In the genomic region with DNA sequence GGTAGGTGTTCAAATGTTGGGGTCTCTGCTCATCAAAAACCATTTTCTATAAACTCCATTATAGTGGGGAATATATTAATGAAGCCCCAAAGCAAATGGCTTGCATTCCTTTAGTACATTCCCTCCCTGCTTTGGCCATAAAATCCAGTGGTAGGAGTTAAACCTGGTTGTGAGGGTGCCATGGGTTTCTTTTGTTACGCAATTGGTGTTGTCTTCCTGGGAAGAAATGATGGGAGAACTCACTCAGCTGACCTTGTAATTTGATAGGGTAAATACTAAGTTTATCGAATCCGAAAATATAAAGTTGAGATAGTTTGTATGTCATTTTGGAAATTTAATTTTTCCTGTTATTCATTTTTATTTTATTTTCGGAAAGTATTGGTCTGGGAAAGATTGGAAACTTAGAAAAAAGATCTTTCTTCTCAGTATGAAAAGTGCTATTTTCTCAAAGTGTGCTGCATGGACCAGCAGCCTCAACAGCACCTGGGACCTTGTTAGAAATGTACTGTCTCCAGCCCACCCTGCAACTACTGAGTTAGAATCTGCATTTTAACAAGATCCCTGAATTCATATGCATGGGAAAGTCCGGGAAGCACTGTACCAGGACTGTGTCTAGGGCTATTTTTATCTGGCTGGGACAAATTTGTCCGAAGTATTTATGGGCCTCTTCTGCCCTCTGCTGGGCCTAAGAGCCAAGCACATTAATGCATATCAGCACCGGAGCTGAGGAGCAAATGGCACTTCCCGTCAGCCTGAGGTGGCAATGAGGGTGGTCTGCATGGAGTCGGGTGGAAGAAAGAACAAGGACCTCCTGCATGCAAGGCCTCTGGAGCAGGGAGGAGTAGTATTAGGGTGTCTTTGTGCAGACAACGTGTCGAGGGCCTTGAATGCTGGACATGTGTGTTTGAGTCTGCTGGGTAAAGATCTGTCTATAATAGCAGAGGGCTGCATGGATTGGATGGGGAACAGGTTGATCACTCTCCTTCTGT, we compare ENCODE assay signal across 8 cellular contexts. TPM values are rescaled to one million over a fixed set of nuclear protein-coding genes. Genes with fewer than 3 reads are reported as not detected.
DNase-seq lines count a peak whose midpoint lies in the region; ATAC-seq and TF ChIP-seq lines count a peak whose summit lies in the region.

No MANE protein-coding gene starts in this region.

- H3K4me1 ChIP-seq in prostate gland (replicated peaks) (no peaks in the 10 kb centered on the region), vagina (no peaks in the 10 kb centered on the region)

- H3K9me3 ChIP-seq in MG63 (no peaks in the 10 kb centered on the region; the same call in 1 of the 2 replicates), prostate gland (no peaks in the 10 kb centered on the region), vagina (no peaks in the 10 kb centered on the region)

- peak; percentile 56 for DNase-seq in GM10248 (ENCODE audit: extremely low spot score)
- DNase-seq in MG63: peak; percentile 39
- DNase-seq in SKM-1 (lab: John Stamatoyannopoulos, UW; ENCODE audit: unreplicated experiment): peak; percentile 41
- peak; percentile 51 for DNase-seq in activated naive CD8-positive, alpha-beta T cell treated with anti-CD3 and anti-CD28 coated beads, Interleukin-2, amount 10 ng/mL, durations not matched to agents 7 days and 5 days
- peak; percentile 83 for DNase-seq in cardiac septum (ENCODE audit: low spot score)
- DNase-seq in prostate gland (ENCODE audit: low spot score): peak; percentile 67
- DNase-seq in vagina (ENCODE audit: extremely low spot score in 2 of 2): no peak

- no peak overlapping the region for H3K4me3 ChIP-seq in MG63
- no peak overlapping the region for H3K4me3 ChIP-seq in prostate gland
- no peak overlapping the region for H3K4me3 ChIP-seq in vagina

- H3K36me3 ChIP-seq in MG63 (no peaks in the 10 kb centered on the region), prostate gland (no peaks in the 10 kb centered on the region), vagina (no peaks in the 10 kb centered on the region)

- no peak overlapping the region for H3K27ac Mint-ChIP-seq in activated naive CD8-positive, alpha-beta T cell treated with anti-CD3 and anti-CD28 coated beads, Interleukin-2, amount 10 ng/mL, durations not matched to agents 7 days and 5 days

- CTCF ChIA-PET in GM10248 (lab: Yijun Ruan, JAX): interaction anchor here (0.5 to 2.7 kb wide), 39 partner anchors 8 to 1265 kb away, joined by 3 to 12 read pairs (median 4); no protein-coding TSS in a partner anchor

- peaks cover 4% of the 10 kb centered on the region for H3K4me1 Mint-ChIP-seq in activated naive CD8-positive, alpha-beta T cell treated with anti-CD3 and anti-CD28 coated beads, Interleukin-2, amount 10 ng/mL, durations not matched to agents 7 days and 5 days

- H3K9me3 Mint-ChIP-seq in activated naive CD8-positive, alpha-beta T cell treated with anti-CD3 and anti-CD28 coated beads, Interleukin-2, amount 10 ng/mL, durations not matched to agents 7 days and 5 days: peaks cover 1% of the 10 kb centered on the region

- peak; percentile 83 for ATAC-seq in activated naive CD8-positive, alpha-beta T cell treated with anti-CD3 and anti-CD28 coated beads, Interleukin-2, amount 10 ng/mL, durations not matched to agents 7 days and 5 days (ENCODE audit: low read depth)
- ATAC-seq in HG02938 (IDR thresholded peaks at IDR 0.05; ENCODE audit: unreplicated experiment): no peak

- TF ChIP-seq POLR2A in prostate gland (IDR thresholded peaks at IDR 0.05) (no peak), vagina (IDR thresholded peaks at IDR 0.05) (no peak)

- intact Hi-C loops in cardiac septum (cut with DNase I): loop anchor here (2.0 to 5.0 kb wide), 4 partner anchors 115 to 510 kb away; no protein-coding TSS in a partner anchor
- intact Hi-C loops in prostate gland (cut with DNase I): loop anchor here (2.0 to 5.0 kb wide), 3 partner anchors 245 to 512 kb away; no protein-coding TSS in a partner anchor
- intact Hi-C loops in vagina (cut with DNase I): no loop called here

- H3K4me3 Mint-ChIP-seq in activated naive CD8-positive, alpha-beta T cell treated with anti-CD3 and anti-CD28 coated beads, Interleukin-2, amount 10 ng/mL, durations not matched to agents 7 days and 5 days: no peak overlapping the region

- POLR2A ChIA-PET in GM10248 (lab: Yijun Ruan, JAX): no interaction called here
- POLR2A ChIA-PET in activated naive CD8-positive, alpha-beta T cell treated with anti-CD3 and anti-CD28 coated beads, Interleukin-2, amount 10 ng/mL, durations not matched to agents 7 days and 5 days (lab: Charles Lee): no interaction called here

- peaks cover 2% of the 10 kb centered on the region for H3K36me3 Mint-ChIP-seq in activated naive CD8-positive, alpha-beta T cell treated with anti-CD3 and anti-CD28 coated beads, Interleukin-2, amount 10 ng/mL, durations not matched to agents 7 days and 5 days

- TF ChIP-seq CTCF in GM10248 (IDR thresholded peaks at IDR 0.05; ENCODE audit: control extremely low read depth, extremely low read depth, low read depth, missing control alignments) (peak; percentile 87), prostate gland (IDR thresholded peaks at IDR 0.05) (peak; percentile 61 to 86 (median 80)), vagina (IDR thresholded peaks at IDR 0.05) (peak; percentile 66 to 89 (median 88))

- peaks cover 26% of the 10 kb centered on the region for H3K27me3 Mint-ChIP-seq in activated naive CD8-positive, alpha-beta T cell treated with anti-CD3 and anti-CD28 coated beads, Interleukin-2, amount 10 ng/mL, durations not matched to agents 7 days and 5 days

- H3K27ac ChIP-seq in prostate gland (no peak overlapping the region), vagina (no peak overlapping the region)

- WGBS in prostate gland: 19% methylated on average over 11 of the region's 11 CpGs

- H3K27me3 ChIP-seq in MG63: no peaks in the 10 kb centered on the region
- no peaks in the 10 kb centered on the region for H3K27me3 ChIP-seq in prostate gland (replicated peaks; ENCODE audit: insufficient read depth)
- H3K27me3 ChIP-seq in vagina: no peaks in the 10 kb centered on the region

RNA-seq across cellular contexts. Expression of gene FAM81A, which starts 54.7 kb away (rescaled TPM):
- not detected in 2 replicates for total RNA-seq in MG63 (2014; rRNA removed; shearing (Covaris generic); ENCODE audit: low replicate concordance)
- total RNA-seq in activated naive CD8-positive, alpha-beta T cell treated with anti-CD3 and anti-CD28 coated beads, Interleukin-2, amount 10 ng/mL, durations not matched to agents 7 days and 5 days: 1 to 10 TPM; 2.0 to 2.2 TPM
- 1.8 TPM for total RNA-seq in cardiac septum
- 10 to 100 TPM in 1 of 2 donors, 1 to 10 TPM in 1; 1.8 to 10.6 TPM for total RNA-seq in prostate gland
- 0.49 TPM for total RNA-seq in vagina

Comparison
In these comparisons a context has a peak if more than half of its experiments do, and no peak if none do; other contexts are left out.
1. DNase-seq: peak in GM10248 (single experiment), MG63 (single experiment), SKM-1 (single experiment), activated naive CD8-positive, alpha-beta T cell treated with anti-CD3 and anti-CD28 coated beads, Interleukin-2, amount 10 ng/mL, durations not matched to agents 7 days and 5 days (single experiment), cardiac septum (single experiment) and prostate gland (single experiment); none in vagina (0 of 2).
2. Peak in every context shown above with its lines, with median percentiles within 50 percentile points of each other: CTCF ChIP-seq.